ENCODE assay signal across 8 cellular contexts in the genomic region with DNA sequence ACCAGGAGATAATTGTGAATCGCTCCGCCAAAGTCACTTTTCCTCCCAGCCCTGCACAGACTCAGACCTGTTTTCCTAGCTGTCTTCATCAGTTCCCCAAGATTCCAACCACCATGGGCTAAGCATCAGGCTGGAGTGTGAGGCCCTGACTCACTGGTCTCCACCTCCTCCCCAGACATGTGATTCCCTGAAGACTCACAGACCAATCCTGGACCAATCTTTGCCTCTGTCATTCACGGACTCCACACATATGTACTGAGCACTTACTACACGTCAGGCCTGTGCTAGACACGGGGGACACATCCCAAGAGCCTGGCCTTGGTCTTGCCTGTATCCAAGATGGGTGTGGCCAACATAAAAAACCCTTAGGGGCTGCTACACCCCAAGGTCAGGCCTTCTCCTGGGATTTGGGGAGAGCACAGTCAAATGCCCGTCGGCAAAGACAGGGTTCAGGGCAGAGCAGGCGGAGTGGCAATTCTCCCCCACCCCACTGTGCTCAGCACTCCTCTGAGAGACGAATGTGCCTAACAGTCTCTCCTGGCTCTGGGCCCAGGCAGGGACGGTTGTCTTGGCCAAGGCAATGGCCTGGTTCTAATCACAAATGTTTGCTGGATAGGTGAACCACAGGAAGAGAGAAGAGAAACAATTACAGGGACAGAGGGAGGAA. TPM values are rescaled to one million over a fixed set of nuclear protein-coding genes. Genes with fewer than 3 reads are reported as not detected.
DNase-seq lines count a peak whose midpoint lies in the region; ATAC-seq and TF ChIP-seq lines count a peak whose summit lies in the region.

No MANE protein-coding gene starts in this region.

- H3K36me3 ChIP-seq in parathyroid adenoma (ENCODE audit: control insufficient read depth, insufficient read depth, low read length): no peaks in the 10 kb centered on the region

- H3K36me3 Mint-ChIP-seq in T-helper 17 cell (ENCODE audit: low read depth): peaks cover 4% of the 10 kb centered on the region

- peaks cover 85% of the 10 kb centered on the region for H3K4me1 Mint-ChIP-seq in T-helper 17 cell

- peak overlapping the region; percentile 43 for H3K4me2 ChIP-seq in parathyroid adenoma (ENCODE audit: low read length)

- H3K27me3 Mint-ChIP-seq in T-helper 17 cell: no peaks in the 10 kb centered on the region

- peaks cover 12% of the 10 kb centered on the region for H3K79me2 ChIP-seq in parathyroid adenoma

- H2AFZ ChIP-seq in parathyroid adenoma: no peak overlapping the region

- no peak for ATAC-seq in T-helper 17 cell
- ATAC-seq in GM18498 (IDR thresholded peaks at IDR 0.05; ENCODE audit: unreplicated experiment): no peak

- no peak for TF ChIP-seq CTCF in parathyroid adenoma (IDR thresholded peaks at IDR 0.05)

- H3K27me3 ChIP-seq in parathyroid adenoma (ENCODE audit: control insufficient read depth, insufficient read depth, low read length): no peaks in the 10 kb centered on the region

- H3K9me3 ChIP-seq in T-helper 17 cell (ENCODE audit: control insufficient read depth, low read length, poor library complexity, severe bottlenecking) (no peaks in the 10 kb centered on the region), parathyroid adenoma (ENCODE audit: control insufficient read depth, low read length) (no peaks in the 10 kb centered on the region)

- H3K4me3 Mint-ChIP-seq in T-helper 17 cell: peak overlapping the region; percentile 97

- H3K27ac ChIP-seq in parathyroid adenoma: peak overlapping the region; percentile 67

- H3K4me3 ChIP-seq in parathyroid adenoma (ENCODE audit: low read depth, low read length): no peak overlapping the region

- no peak overlapping the region for H3K9ac ChIP-seq in parathyroid adenoma

- DNase-seq in NCI-H2196 (lab: John Stamatoyannopoulos, UW; ENCODE audit: unreplicated experiment): peak; percentile 27
- no peak for DNase-seq in NCI-H2196 treated with DMSO at 0.1 percent for 48 hours (lab: John Stamatoyannopoulos, UW; ENCODE audit: unreplicated experiment)
- no peak for DNase-seq in T-helper 17 cell
- DNase-seq in fibroblast of peridontal ligament (ENCODE audit: extremely low read depth): peak; percentile 90
- DNase-seq in ureter (ENCODE audit: low spot score): no peak
- DNase-seq in NCI-H510A treated with DMSO at 0.1 percent for 48 hours (lab: John Stamatoyannopoulos, UW): no peak

- peaks cover 45% of the 10 kb centered on the region for H3K4me1 ChIP-seq in parathyroid adenoma

- peak overlapping the region; percentile 99 for H3K27ac Mint-ChIP-seq in T-helper 17 cell

RNA-seq across cellular contexts. Expression of a gene that starts 11.9 kb away (rescaled TPM):
- 100 to 1,000 TPM; 254 to 268 TPM for total RNA-seq in T-helper 17 cell
- total RNA-seq in ureter: 99.6 TPM

RNA-seq across cellular contexts. Expression of a gene that starts 31.2 kb away (rescaled TPM):
- total RNA-seq in T-helper 17 cell (10 to 100 TPM; 23.3 to 26.2 TPM), ureter (41.1 TPM)

RNA-seq across cellular contexts. Expression of a gene that starts 38.3 kb away (rescaled TPM):
- total RNA-seq in T-helper 17 cell (1 to 10 TPM; 2.1 to 2.3 TPM), ureter (3.3 TPM)

RNA-seq across cellular contexts. Expression of a gene that starts 52.0 kb away (rescaled TPM):
- total RNA-seq in T-helper 17 cell (10 to 100 TPM; 18.5 to 22.1 TPM), ureter (25.8 TPM)

Comparison
In these comparisons a context has a peak if more than half of its experiments do, and no peak if none do; other contexts are left out.
1. DNase-seq: peak in NCI-H2196 (single experiment) and fibroblast of peridontal ligament (single experiment); none in NCI-H2196 treated with DMSO at 0.1 percent for 48 hours (single experiment), T-helper 17 cell (0 of 3), ureter (single experiment) and NCI-H510A treated with DMSO at 0.1 percent for 48 hours (single experiment).